Comparison of ENCODE assay signal across 16 cellular contexts in the genomic region with DNA sequence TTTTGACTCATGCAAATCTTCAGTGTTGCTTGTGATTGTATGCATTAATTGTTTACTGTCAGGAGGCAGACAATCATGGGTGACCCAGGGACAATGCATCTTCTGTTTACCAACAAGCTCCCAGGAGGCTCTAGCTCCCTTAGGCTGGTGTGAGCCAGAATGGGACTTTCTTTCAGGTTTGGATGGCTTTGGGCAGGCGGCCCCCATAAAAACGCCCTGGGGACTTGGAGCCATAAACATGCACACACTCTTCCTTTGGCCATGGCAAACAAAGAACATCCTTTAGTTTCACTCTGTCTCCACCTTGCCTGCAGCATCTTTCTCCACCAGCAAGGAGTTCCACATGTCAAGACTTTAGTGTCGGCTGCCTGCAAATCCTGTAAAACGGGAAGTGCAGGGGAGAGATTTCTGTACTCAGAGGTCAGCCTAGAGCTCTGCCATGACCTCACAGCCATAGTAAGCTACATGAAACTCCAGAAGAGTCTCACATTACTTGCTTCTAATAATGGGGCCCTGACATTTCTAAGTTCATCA.
DNase-seq lines count a peak whose midpoint lies in the region; ATAC-seq and TF ChIP-seq lines count a peak whose summit lies in the region.
"Had no signal": no experiment of that assay in that cellular context is flagged by ENCODE, and none has a peak within 500 bp of the region (broad histone marks: within the 10 kb centered on the region; RNA-seq: fewer than 3 reads in every experiment).

No MANE protein-coding gene starts in this region.

- H2AFZ ChIP-seq in DND-41 (ENCODE audit: low read depth, low read length), result 0 out of 2 replicates have a peak overlapping the region, but pooled peaks have one; percentile 65

- no peaks in the 10 kb centered on the region for H4K20me1 ChIP-seq in DND-41 (ENCODE audit: insufficient read depth, low read length)

- H3K4me2 ChIP-seq in DND-41 (ENCODE audit: insufficient read depth, low read length), result peak overlapping the region; percentile 62

- POLR2A ChIA-PET in T-cell (lab: Charles Lee), result interaction anchor here in 1 of 2 donors (1.6 kb wide), 1 partner anchor 17 kb away, joined by 5 read pairs; no protein-coding TSS in a partner anchor

- H3K36me3 ChIP-seq in DND-41 (ENCODE audit: insufficient read depth, low read length), result no peaks in the 10 kb centered on the region
- H3K36me3 ChIP-seq in spleen, result no peaks in the 10 kb centered on the region

- peak overlapping the region; percentile 91 for H3K27ac Mint-ChIP-seq in T-helper 1 cell treated with Interleukin-12 subunit alpha and Interleukin-12 subunit beta and Interleukin-4 antibody, amounts not matched to agents 30 μg/mL and 1 μg/mL, for 36 hours
- peak overlapping the region; percentile 93 for H3K27ac Mint-ChIP-seq in T-cell
- H3K27ac Mint-ChIP-seq in central memory CD8-positive, alpha-beta T cell (ENCODE audit: low read depth), result peak overlapping the region; percentile 83

- H3K9me3 ChIP-seq in DND-41 (ENCODE audit: insufficient read depth, low read length, severe bottlenecking), result no peaks in the 10 kb centered on the region
- no peaks in the 10 kb centered on the region for H3K9me3 ChIP-seq in spleen
- H3K9me3 ChIP-seq: testis had no signal

- no peak for TF ChIP-seq POLR2A in spleen (IDR thresholded peaks at IDR 0.05)

- peak overlapping the region; percentile 70 for H3K4me3 Mint-ChIP-seq in T-helper 1 cell treated with Interleukin-12 subunit alpha and Interleukin-12 subunit beta and Interleukin-4 antibody, amounts not matched to agents 30 μg/mL and 1 μg/mL, for 36 hours
- H3K4me3 Mint-ChIP-seq in T-cell, result peak overlapping the region in 2 of 3 donors; percentile 62 to 73
- peak overlapping the region; percentile 70 for H3K4me3 Mint-ChIP-seq in central memory CD8-positive, alpha-beta T cell
- H3K4me3 Mint-ChIP-seq: neural crest cell had no signal

- H3K27me3 ChIP-seq in DND-41 (ENCODE audit: insufficient read depth, low read length, poor library complexity), result no peaks in the 10 kb centered on the region
- no peaks in the 10 kb centered on the region for H3K27me3 ChIP-seq in spleen (replicated peaks in 1 of 7)
- H3K27me3 ChIP-seq: testis had no signal

- 56 to 91% (median 62%) methylated on average over 3 to 4 of the region's 4 CpGs for WGBS in spleen, 5 donors

- no peak for DNase-seq in T-helper 1 cell
- DNase-seq in DND-41, result no peak
- DNase-seq in T-cell, result no peak
- no peak for DNase-seq in central memory CD8-positive, alpha-beta T cell (ENCODE audit: low spot score in 2 of 2)
- DNase-seq in spleen, result no peak
- no peak for DNase-seq in stimulated activated CD4-positive, alpha-beta T cell treated with anti-CD3 and anti-CD28 coated beads, Interleukin-4, amount 100 ng/mL, for 24 hours
- DNase-seq: GF-D8, glutamatergic neuron, mammary epithelial cell, NCI-H2081, NCI-H82, testis had no signal

- peak overlapping the region; percentile 45 for H3K9ac ChIP-seq in DND-41 (ENCODE audit: low read depth, low read length)

- H3K27ac ChIP-seq in DND-41 (ENCODE audit: low read length) (peak overlapping the region; percentile 81), spleen (no peak overlapping the region)
- H3K27ac ChIP-seq: HL-60, testis had no signal

- H3K4me1 ChIP-seq in DND-41 (ENCODE audit: insufficient read depth, low read length) (peaks cover 65% of the 10 kb centered on the region), spleen (peaks cover 0 to 21% (median 5%) of the 10 kb centered on the region in 6 donors)
- H3K4me1 ChIP-seq: testis had no signal

- no peaks in the 10 kb centered on the region for H3K79me2 ChIP-seq in DND-41 (ENCODE audit: insufficient read depth, low read length)

- ATAC-seq in DND-41 (ENCODE audit: insufficient read depth, low read depth) (no peak), T-cell (replicated peaks in 1 of 4) (no peak), HG02884 (IDR thresholded peaks at IDR 0.05; ENCODE audit: unreplicated experiment) (no peak)
- no peak for ATAC-seq in central memory CD8-positive, alpha-beta T cell (replicated peaks; ENCODE audit: extremely low read depth, poor library complexity, severe bottlenecking)

- intact Hi-C loops in spleen (cut with DNase I; ENCODE audit: low total_unique reads), result no loop called here

- TF ChIP-seq CTCF in DND-41 (IDR thresholded peaks at IDR 0.05; ENCODE audit: borderline replicate concordance, extremely low read depth, low read length, poor library complexity, severe bottlenecking), result no peak
- no peak for TF ChIP-seq CTCF in spleen (IDR thresholded peaks at IDR 0.05 in 8 of 11, conservative IDR thresholded peaks at IDR 0.05 in 3 of 11)

- H3K27me3 Mint-ChIP-seq in T-helper 1 cell treated with Interleukin-12 subunit alpha and Interleukin-12 subunit beta and Interleukin-4 antibody, amounts not matched to agents 30 μg/mL and 1 μg/mL, for 36 hours (ENCODE audit: low read depth), result no peaks in the 10 kb centered on the region
- no peaks in the 10 kb centered on the region for H3K27me3 Mint-ChIP-seq in T-cell
- H3K27me3 Mint-ChIP-seq in central memory CD8-positive, alpha-beta T cell, result no peaks in the 10 kb centered on the region

- H3K9me3 Mint-ChIP-seq in T-helper 1 cell treated with Interleukin-12 subunit alpha and Interleukin-12 subunit beta and Interleukin-4 antibody, amounts not matched to agents 30 μg/mL and 1 μg/mL, for 36 hours, result no peaks in the 10 kb centered on the region
- H3K9me3 Mint-ChIP-seq in T-cell, result no peaks in the 10 kb centered on the region
- no peaks in the 10 kb centered on the region for H3K9me3 Mint-ChIP-seq in central memory CD8-positive, alpha-beta T cell

- H3K4me1 Mint-ChIP-seq in T-helper 1 cell treated with Interleukin-12 subunit alpha and Interleukin-12 subunit beta and Interleukin-4 antibody, amounts not matched to agents 30 μg/mL and 1 μg/mL, for 36 hours (ENCODE audit: low read depth), result peaks cover 63% of the 10 kb centered on the region
- peaks cover 53 to 68% (median 57%) of the 10 kb centered on the region in 3 donors for H3K4me1 Mint-ChIP-seq in T-cell
- H3K4me1 Mint-ChIP-seq in central memory CD8-positive, alpha-beta T cell, result peaks cover 43% of the 10 kb centered on the region

- CTCF ChIA-PET in T-cell (lab: Charles Lee), result interaction anchor here (0.9 to 1.5 kb wide), 3 partner anchors 18 to 66 kb away, joined by 3 to 4 read pairs (median 3); no protein-coding TSS in a partner anchor

- H3K36me3 Mint-ChIP-seq in T-helper 1 cell treated with Interleukin-12 subunit alpha and Interleukin-12 subunit beta and Interleukin-4 antibody, amounts not matched to agents 30 μg/mL and 1 μg/mL, for 36 hours (ENCODE audit: low read depth), result peaks cover 2% of the 10 kb centered on the region
- no peaks in the 10 kb centered on the region for H3K36me3 Mint-ChIP-seq in T-cell
- H3K36me3 Mint-ChIP-seq in central memory CD8-positive, alpha-beta T cell (ENCODE audit: insufficient read depth), result no peaks in the 10 kb centered on the region

- peak overlapping the region in 1 of 2 experiments; percentile 50; a peak in 2 of 4 replicates for H3K4me3 ChIP-seq in DND-41 (ENCODE audit: low read depth in 1 of 2, low read length in 2 of 2)
- no peak overlapping the region for H3K4me3 ChIP-seq in spleen
- H3K4me3 ChIP-seq: testis had no signal
